In the genomic region with DNA sequence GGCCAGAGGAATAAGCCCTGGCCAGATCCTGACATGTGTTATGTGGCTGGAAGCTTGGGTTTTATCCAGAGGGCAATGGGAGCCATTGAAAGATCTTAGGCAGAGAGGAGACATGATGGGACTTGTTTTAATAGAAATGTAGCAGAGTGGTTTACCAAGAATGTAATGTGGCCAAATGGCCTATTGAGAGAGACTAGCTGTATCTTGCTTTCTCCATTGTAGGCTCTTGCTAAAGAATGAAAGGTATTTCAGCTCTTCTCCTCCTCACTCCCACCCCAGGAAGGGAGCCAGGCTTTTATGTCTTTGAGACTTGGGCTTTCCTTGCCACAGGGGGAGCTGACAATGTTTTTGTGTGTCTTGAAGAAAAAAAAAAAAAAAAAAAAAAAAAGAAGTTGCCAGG, we compare ENCODE assay signal across 17 cellular contexts.
DNase-seq lines count a peak whose midpoint lies in the region; ATAC-seq, FAIRE-seq and TF ChIP-seq lines count a peak whose summit lies in the region.
"Had no signal": no experiment of that assay in that cellular context is flagged by ENCODE, and none has a peak within 500 bp of the region (broad histone marks: within the 10 kb centered on the region; RNA-seq: fewer than 3 reads in every experiment).

No MANE protein-coding gene starts in this region.

- H3K27me3 Mint-ChIP-seq in activated naive CD4-positive, alpha-beta T cell treated with anti-CD3 and anti-CD28 coated beads, Interleukin-2, amount 10 ng/mL, durations not matched to agents 7 days and 5 days: peaks cover 17% of the 10 kb centered on the region
- H3K27me3 Mint-ChIP-seq in T-helper 17 cell: peaks cover 31% of the 10 kb centered on the region

- H3K27me3 ChIP-seq in bronchial epithelial cell (ENCODE audit: control insufficient read depth, insufficient read depth, low read length): no peaks in the 10 kb centered on the region
- H3K27me3 ChIP-seq: body of pancreas, ovary had no signal

- DNase-seq in DMS 273 (lab: John Stamatoyannopoulos, UW; ENCODE audit: unreplicated experiment) (peak; percentile 19), DMS 273 treated with DMSO at 0.1 percent for 48 hours (lab: John Stamatoyannopoulos, UW) (no peak), bronchial epithelial cell (ENCODE audit: low read depth) (peak; percentile 98), iris pigment epithelial cell (ENCODE audit: low read depth) (peak; percentile 12), T-helper 17 cell (no peak)
- no peak for DNase-seq in activated naive CD4-positive, alpha-beta T cell treated with anti-CD3 and anti-CD28 coated beads, Interleukin-2, amount 10 ng/mL, durations not matched to agents 7 days and 5 days
- DNase-seq: activated effector memory CD4-positive, alpha-beta T cell treated with anti-CD3 and anti-CD28 coated beads, Interleukin-2, amount 50 U/mL, for 16 hours; body of pancreas; CD8-positive, alpha-beta T cell; effector CD8-positive, alpha-beta T cell; kidney; NCI-H1694; ovary; stimulated activated naive CD8-positive, alpha-beta T cell treated with anti-CD3 and anti-CD28 coated beads, Interleukin-15, amount 100 ng/mL, for 72 hours had no signal

- no peak overlapping the region for H3K4me3 ChIP-seq in bronchial epithelial cell (ENCODE audit: low read depth, low read length)
- H3K4me3 ChIP-seq: body of pancreas, ovary had no signal

- H3K4me3 Mint-ChIP-seq in activated naive CD4-positive, alpha-beta T cell treated with anti-CD3 and anti-CD28 coated beads, Interleukin-2, amount 10 ng/mL, durations not matched to agents 7 days and 5 days: no peak overlapping the region
- no peak overlapping the region for H3K4me3 Mint-ChIP-seq in T-helper 17 cell
- H3K4me3 Mint-ChIP-seq: CD8-positive, alpha-beta T cell; stimulated activated naive CD8-positive, alpha-beta T cell treated with anti-CD3 and anti-CD28 coated beads, Interleukin-15, amount 100 ng/mL, for 72 hours had no signal

- peak; percentile 55 for FAIRE-seq in bronchial epithelial cell (lab: Jason Lieb, UNC)
- FAIRE-seq: G401.6, kidney had no signal

- H3K27ac Mint-ChIP-seq in activated naive CD4-positive, alpha-beta T cell treated with anti-CD3 and anti-CD28 coated beads, Interleukin-2, amount 10 ng/mL, durations not matched to agents 7 days and 5 days: no peak overlapping the region
- H3K27ac Mint-ChIP-seq in T-helper 17 cell: no peak overlapping the region
- H3K27ac Mint-ChIP-seq: CD8-positive, alpha-beta T cell; stimulated activated naive CD8-positive, alpha-beta T cell treated with anti-CD3 and anti-CD28 coated beads, Interleukin-15, amount 100 ng/mL, for 72 hours had no signal

- no peaks in the 10 kb centered on the region for H3K9me3 Mint-ChIP-seq in activated naive CD4-positive, alpha-beta T cell treated with anti-CD3 and anti-CD28 coated beads, Interleukin-2, amount 10 ng/mL, durations not matched to agents 7 days and 5 days
- H3K9me3 Mint-ChIP-seq: CD8-positive, alpha-beta T cell; stimulated activated naive CD8-positive, alpha-beta T cell treated with anti-CD3 and anti-CD28 coated beads, Interleukin-15, amount 100 ng/mL, for 72 hours had no signal

- no peak for TF ChIP-seq CTCF in bronchial epithelial cell (IDR thresholded peaks at IDR 0.05; ENCODE audit: insufficient read depth, low read length, severe bottlenecking)

- no peaks in the 10 kb centered on the region for H3K36me3 Mint-ChIP-seq in activated naive CD4-positive, alpha-beta T cell treated with anti-CD3 and anti-CD28 coated beads, Interleukin-2, amount 10 ng/mL, durations not matched to agents 7 days and 5 days
- H3K36me3 Mint-ChIP-seq in T-helper 17 cell (ENCODE audit: low read depth): no peaks in the 10 kb centered on the region
- H3K36me3 Mint-ChIP-seq: CD8-positive, alpha-beta T cell had no signal

- CTCF ChIA-PET in activated naive CD4-positive, alpha-beta T cell treated with anti-CD3 and anti-CD28 coated beads, Interleukin-2, amount 10 ng/mL, durations not matched to agents 7 days and 5 days (lab: Charles Lee): no interaction called here

- no peaks in the 10 kb centered on the region for H3K36me3 ChIP-seq in bronchial epithelial cell (ENCODE audit: control insufficient read depth, insufficient read depth, low read length)
- H3K36me3 ChIP-seq: ovary had no signal

- no peaks in the 10 kb centered on the region for H3K9me3 ChIP-seq in T-helper 17 cell (ENCODE audit: control insufficient read depth, low read length, poor library complexity, severe bottlenecking)
- H3K9me3 ChIP-seq: body of pancreas, ovary had no signal

- no peaks in the 10 kb centered on the region for H3K4me1 Mint-ChIP-seq in activated naive CD4-positive, alpha-beta T cell treated with anti-CD3 and anti-CD28 coated beads, Interleukin-2, amount 10 ng/mL, durations not matched to agents 7 days and 5 days
- no peaks in the 10 kb centered on the region for H3K4me1 Mint-ChIP-seq in T-helper 17 cell
- H3K4me1 Mint-ChIP-seq: stimulated activated naive CD8-positive, alpha-beta T cell treated with anti-CD3 and anti-CD28 coated beads, Interleukin-15, amount 100 ng/mL, for 72 hours had no signal

- ATAC-seq in T-helper 17 cell (no peak), HG03378 (IDR thresholded peaks at IDR 0.05; ENCODE audit: unreplicated experiment) (no peak), HG02973 (IDR thresholded peaks at IDR 0.05; ENCODE audit: unreplicated experiment) (no peak)
- ATAC-seq: body of pancreas; CD8-positive, alpha-beta T cell; stimulated activated naive CD8-positive, alpha-beta T cell treated with anti-CD3 and anti-CD28 coated beads, Interleukin-15, amount 100 ng/mL, for 72 hours had no signal

Comparison
In these comparisons a context has a peak if more than half of its experiments do, and no peak if none do; other contexts are left out.
1. DNase-seq: peak in DMS 273 (single experiment), bronchial epithelial cell (single experiment) and iris pigment epithelial cell (single experiment); none in DMS 273 treated with DMSO at 0.1 percent for 48 hours (single experiment), activated naive CD4-positive, alpha-beta T cell treated with anti-CD3 and anti-CD28 coated beads, Interleukin-2, amount 10 ng/mL, durations not matched to agents 7 days and 5 days (single experiment) and T-helper 17 cell (0 of 3).